8 cellular contexts compared by ENCODE assay signal in genomic region chr18:7021994-7022840, GRCh38.
DNase-seq lines count a peak whose midpoint lies in the region; ATAC-seq and TF ChIP-seq lines count a peak whose summit lies in the region.

No MANE protein-coding gene starts in this region.

- H3K9me3 Mint-ChIP-seq in activated CD8-positive, alpha-beta T cell treated with anti-CD3 and anti-CD28 coated beads for 36 hours, result no peaks in the 10 kb centered on the region
- H3K9me3 Mint-ChIP-seq in activated CD8-positive, alpha-beta T cell treated with anti-CD3 and anti-CD28 coated beads, Interleukin-2, amount 10 ng/mL, durations not matched to agents 7 days and 5 days (ENCODE audit: insufficient read depth), result no peaks in the 10 kb centered on the region
- H3K9me3 Mint-ChIP-seq in nephron, result no peaks in the 10 kb centered on the region
- no peaks in the 10 kb centered on the region for H3K9me3 Mint-ChIP-seq in natural killer cell treated with Interleukin-12 subunit alpha and Interleukin-12 subunit beta and Interleukin-15 and Interleukin-18, amount 100 ng/mL, for 72 hours

- no peak overlapping the region for H3K27ac Mint-ChIP-seq in activated CD8-positive, alpha-beta T cell treated with anti-CD3 and anti-CD28 coated beads for 36 hours
- no peak overlapping the region for H3K27ac Mint-ChIP-seq in activated CD8-positive, alpha-beta T cell treated with anti-CD3 and anti-CD28 coated beads, Interleukin-2, amount 10 ng/mL, durations not matched to agents 7 days and 5 days
- H3K27ac Mint-ChIP-seq in nephron, result no peak overlapping the region
- no peak overlapping the region for H3K27ac Mint-ChIP-seq in natural killer cell treated with Interleukin-12 subunit alpha and Interleukin-12 subunit beta and Interleukin-15 and Interleukin-18, amount 100 ng/mL, for 72 hours

- ATAC-seq in activated CD8-positive, alpha-beta T cell treated with anti-CD3 and anti-CD28 coated beads for 36 hours, result no peak
- no peak for ATAC-seq in activated CD8-positive, alpha-beta T cell treated with anti-CD3 and anti-CD28 coated beads, Interleukin-2, amount 10 ng/mL, durations not matched to agents 7 days and 5 days
- ATAC-seq in GM21723 (IDR thresholded peaks at IDR 0.05; ENCODE audit: unreplicated experiment) (no peak), HG02571 (IDR thresholded peaks at IDR 0.05; ENCODE audit: unreplicated experiment) (no peak)
- ATAC-seq in natural killer cell treated with Interleukin-12 subunit alpha and Interleukin-12 subunit beta and Interleukin-15 and Interleukin-18, amount 100 ng/mL, for 72 hours, result no peak

- peak; percentile 32 for DNase-seq in activated CD8-positive, alpha-beta T cell treated with anti-CD3 and anti-CD28 coated beads for 36 hours
- no peak for DNase-seq in activated CD8-positive, alpha-beta T cell treated with anti-CD3 and anti-CD28 coated beads, Interleukin-2, amount 10 ng/mL, durations not matched to agents 7 days and 5 days
- DNase-seq in NCI-H2227 treated with DMSO at 0.1 percent for 48 hours (lab: John Stamatoyannopoulos, UW) (peak; percentile 11), T47D (ENCODE audit: low read depth in 1 of 2, low spot score in 1 of 2) (peak; percentile 19 to 62)
- no peak for DNase-seq in natural killer cell treated with Interleukin-12 subunit alpha and Interleukin-12 subunit beta and Interleukin-15 and Interleukin-18, amount 100 ng/mL, for 72 hours (ENCODE audit: low spot score)

- no peaks in the 10 kb centered on the region for H3K4me1 Mint-ChIP-seq in activated CD8-positive, alpha-beta T cell treated with anti-CD3 and anti-CD28 coated beads for 36 hours (ENCODE audit: low read depth)
- H3K4me1 Mint-ChIP-seq in activated CD8-positive, alpha-beta T cell treated with anti-CD3 and anti-CD28 coated beads, Interleukin-2, amount 10 ng/mL, durations not matched to agents 7 days and 5 days (ENCODE audit: low read depth), result no peaks in the 10 kb centered on the region
- H3K4me1 Mint-ChIP-seq in nephron, result no peaks in the 10 kb centered on the region
- H3K4me1 Mint-ChIP-seq in natural killer cell treated with Interleukin-12 subunit alpha and Interleukin-12 subunit beta and Interleukin-15 and Interleukin-18, amount 100 ng/mL, for 72 hours (ENCODE audit: low read depth in 2 of 2), result no peaks in the 10 kb centered on the region

- no peaks in the 10 kb centered on the region for H3K36me3 Mint-ChIP-seq in activated CD8-positive, alpha-beta T cell treated with anti-CD3 and anti-CD28 coated beads for 36 hours (ENCODE audit: low read depth)
- H3K36me3 Mint-ChIP-seq in activated CD8-positive, alpha-beta T cell treated with anti-CD3 and anti-CD28 coated beads, Interleukin-2, amount 10 ng/mL, durations not matched to agents 7 days and 5 days (ENCODE audit: low read depth), result no peaks in the 10 kb centered on the region
- peaks cover 15% of the 10 kb centered on the region for H3K36me3 Mint-ChIP-seq in nephron (ENCODE audit: low read depth)
- H3K36me3 Mint-ChIP-seq in natural killer cell treated with Interleukin-12 subunit alpha and Interleukin-12 subunit beta and Interleukin-15 and Interleukin-18, amount 100 ng/mL, for 72 hours, result no peaks in the 10 kb centered on the region

- intact Hi-C loops in activated CD8-positive, alpha-beta T cell treated with anti-CD3 and anti-CD28 coated beads for 36 hours (cut with micrococcal nuclease), result loop anchor here (10.0 kb wide), 1 partner anchor 47 kb away; no protein-coding TSS in a partner anchor

- no peak for TF ChIP-seq CTCF in activated CD8-positive, alpha-beta T cell treated with anti-CD3 and anti-CD28 coated beads for 36 hours (IDR thresholded peaks at IDR 0.05)
- TF ChIP-seq CTCF in nephron (IDR thresholded peaks at IDR 0.05; ENCODE audit: unreplicated experiment in 3 of 3), result peak; percentile 37 to 54 (median 42)

- CTCF ChIA-PET in activated CD8-positive, alpha-beta T cell treated with anti-CD3 and anti-CD28 coated beads for 36 hours (lab: Charles Lee), result interaction anchor here (1.0 to 1.3 kb wide), 2 partner anchors 15 to 101 kb away, joined by 3 read pairs; no protein-coding TSS in a partner anchor
- CTCF ChIA-PET in activated CD8-positive, alpha-beta T cell treated with anti-CD3 and anti-CD28 coated beads, Interleukin-2, amount 10 ng/mL, durations not matched to agents 7 days and 5 days (lab: Charles Lee), result interaction anchor here (0.7 to 1.1 kb wide), 2 partner anchors 34 to 180 kb away, joined by 3 read pairs; no protein-coding TSS in a partner anchor

- in situ Hi-C loops in T47D (cut with HindIII; ENCODE audit: low pct_unique_long_range_greater_than_20kb, low sequenced_read_pairs), result no loop called here

- POLR2A ChIA-PET in activated CD8-positive, alpha-beta T cell treated with anti-CD3 and anti-CD28 coated beads for 36 hours (lab: Charles Lee), result interaction anchor here (0.7 kb wide), 1 partner anchor 72 kb away, joined by 3 read pairs; no protein-coding TSS in a partner anchor
- POLR2A ChIA-PET in activated CD8-positive, alpha-beta T cell treated with anti-CD3 and anti-CD28 coated beads, Interleukin-2, amount 10 ng/mL, durations not matched to agents 7 days and 5 days (lab: Charles Lee), result no interaction called here

- H3K4me3 Mint-ChIP-seq in activated CD8-positive, alpha-beta T cell treated with anti-CD3 and anti-CD28 coated beads for 36 hours, result no peak overlapping the region
- no peak overlapping the region for H3K4me3 Mint-ChIP-seq in activated CD8-positive, alpha-beta T cell treated with anti-CD3 and anti-CD28 coated beads, Interleukin-2, amount 10 ng/mL, durations not matched to agents 7 days and 5 days
- H3K4me3 Mint-ChIP-seq in nephron, result no peak overlapping the region
- no peak overlapping the region for H3K4me3 Mint-ChIP-seq in natural killer cell treated with Interleukin-12 subunit alpha and Interleukin-12 subunit beta and Interleukin-15 and Interleukin-18, amount 100 ng/mL, for 72 hours

- H3K27me3 Mint-ChIP-seq in activated CD8-positive, alpha-beta T cell treated with anti-CD3 and anti-CD28 coated beads for 36 hours, result no peaks in the 10 kb centered on the region
- no peaks in the 10 kb centered on the region for H3K27me3 Mint-ChIP-seq in activated CD8-positive, alpha-beta T cell treated with anti-CD3 and anti-CD28 coated beads, Interleukin-2, amount 10 ng/mL, durations not matched to agents 7 days and 5 days (ENCODE audit: low read depth)
- H3K27me3 Mint-ChIP-seq in nephron (ENCODE audit: low read depth), result peaks cover 7% of the 10 kb centered on the region
- H3K27me3 Mint-ChIP-seq in natural killer cell treated with Interleukin-12 subunit alpha and Interleukin-12 subunit beta and Interleukin-15 and Interleukin-18, amount 100 ng/mL, for 72 hours, result peaks cover 0 to 2% of the 10 kb centered on the region in 2 donors

Comparison
In these comparisons a context has a peak if more than half of its experiments do, and no peak if none do; other contexts are left out.
1. DNase-seq: peak in activated CD8-positive, alpha-beta T cell treated with anti-CD3 and anti-CD28 coated beads for 36 hours (single experiment), NCI-H2227 treated with DMSO at 0.1 percent for 48 hours (single experiment) and T47D (2 of 2); none in activated CD8-positive, alpha-beta T cell treated with anti-CD3 and anti-CD28 coated beads, Interleukin-2, amount 10 ng/mL, durations not matched to agents 7 days and 5 days (single experiment) and natural killer cell treated with Interleukin-12 subunit alpha and Interleukin-12 subunit beta and Interleukin-15 and Interleukin-18, amount 100 ng/mL, for 72 hours (single experiment).